In genomic region chr1:246595146-246595545, GRCh38 we compare ENCODE assay signal across 19 cellular contexts.
"Had no signal": no experiment of that assay in that cellular context is flagged by ENCODE, and none has a peak within 500 bp of the region (broad histone marks: within the 10 kb centered on the region; RNA-seq: fewer than 3 reads in every experiment).

No MANE protein-coding gene starts in this region.

- H3K4me3 ChIP-seq: adrenal gland, ascending aorta, colonic mucosa, neural progenitor cell, tibial artery had no signal

- H3K9ac ChIP-seq: neural progenitor cell had no signal

- H3K36me3 ChIP-seq: ascending aorta, brain microvascular endothelial cell, colonic mucosa, neural progenitor cell had no signal

- H3K27ac ChIP-seq: adrenal gland, ascending aorta, brain microvascular endothelial cell, colonic mucosa, neural progenitor cell had no signal

- H3K9me3 ChIP-seq: adrenal gland, ascending aorta, colonic mucosa, tibial artery had no signal

- H2AFZ ChIP-seq: neural progenitor cell had no signal

- H3K4me1 ChIP-seq: colonic mucosa, neural progenitor cell had no signal

- H3K27ac Mint-ChIP-seq: activated CD8-positive, alpha-beta T cell treated with anti-CD3 and anti-CD28 coated beads, Interleukin-2, amount 10 ng/mL, durations not matched to agents 7 days and 5 days; activated T-cell treated with anti-CD3 and anti-CD28 coated beads, Interleukin-2, amount 50 U/mL, for 24 hours; activated T-helper 2 cell treated with anti-CD3 and anti-CD28 coated beads, Interferon-gamma antibody, Interleukin-2, Interleukin-4, amounts not matched to agents 10 μg/mL and 5 μg/mL and 100 μg/mL, durations not matched to agents 14 hours and 24 hours and 36 hours; neural progenitor cell had no signal

- H3K27me3 Mint-ChIP-seq: activated naive CD8-positive, alpha-beta T cell; activated T-cell treated with anti-CD3 and anti-CD28 coated beads, Interleukin-2, amount 50 U/mL, for 24 hours; central memory CD8-positive, alpha-beta T cell had no signal

- ATAC-seq: activated CD8-positive, alpha-beta T cell treated with anti-CD3 and anti-CD28 coated beads, Interleukin-2, amount 10 ng/mL, durations not matched to agents 7 days and 5 days; left ventricle myocardium superior had no signal

- DNase-seq: activated CD4-positive, alpha-beta T cell treated with anti-CD3 and anti-CD28 coated beads for 1 hour; activated CD4-positive, alpha-beta T cell treated with anti-CD3 and anti-CD28 coated beads, Interleukin-2, amount 50 U/mL, for 1 hour; activated CD8-positive, alpha-beta T cell treated with anti-CD3 and anti-CD28 coated beads, Interleukin-2, amount 10 ng/mL, durations not matched to agents 7 days and 5 days; activated naive CD4-positive, alpha-beta T cell; activated T-cell treated with anti-CD3 and anti-CD28 coated beads, Interleukin-2, amount 50 U/mL, for 24 hours; adrenal gland; brain microvascular endothelial cell; colonic mucosa; hippocampal formation; left ventricle myocardium superior; stimulated activated CD4-positive, alpha-beta T cell treated with anti-CD3 and anti-CD28 coated beads, Interleukin-4, amount 100 ng/mL, for 24 hours; stimulated activated naive CD4-positive, alpha-beta T cell treated with Interleukin-2 at 50 U/mL for 16 hours; T-helper 1 cell; tibial artery had no signal

- H3K9me3 Mint-ChIP-seq: activated T-cell treated with anti-CD3 and anti-CD28 coated beads, Interleukin-2, amount 50 U/mL, for 24 hours had no signal

- H3K4me2 ChIP-seq: neural progenitor cell had no signal

- H3K4me3 Mint-ChIP-seq: activated CD8-positive, alpha-beta T cell treated with anti-CD3 and anti-CD28 coated beads, Interleukin-2, amount 10 ng/mL, durations not matched to agents 7 days and 5 days; activated naive CD8-positive, alpha-beta T cell; activated T-cell treated with anti-CD3 and anti-CD28 coated beads, Interleukin-2, amount 50 U/mL, for 24 hours; central memory CD8-positive, alpha-beta T cell; neural progenitor cell had no signal

- H3K4me1 Mint-ChIP-seq: neural progenitor cell had no signal

- H3K27me3 ChIP-seq: adrenal gland, ascending aorta, brain microvascular endothelial cell, colonic mucosa, neural progenitor cell, tibial artery had no signal
